Comparison of ENCODE assay signal across 1 cellular context in the genomic region with DNA sequence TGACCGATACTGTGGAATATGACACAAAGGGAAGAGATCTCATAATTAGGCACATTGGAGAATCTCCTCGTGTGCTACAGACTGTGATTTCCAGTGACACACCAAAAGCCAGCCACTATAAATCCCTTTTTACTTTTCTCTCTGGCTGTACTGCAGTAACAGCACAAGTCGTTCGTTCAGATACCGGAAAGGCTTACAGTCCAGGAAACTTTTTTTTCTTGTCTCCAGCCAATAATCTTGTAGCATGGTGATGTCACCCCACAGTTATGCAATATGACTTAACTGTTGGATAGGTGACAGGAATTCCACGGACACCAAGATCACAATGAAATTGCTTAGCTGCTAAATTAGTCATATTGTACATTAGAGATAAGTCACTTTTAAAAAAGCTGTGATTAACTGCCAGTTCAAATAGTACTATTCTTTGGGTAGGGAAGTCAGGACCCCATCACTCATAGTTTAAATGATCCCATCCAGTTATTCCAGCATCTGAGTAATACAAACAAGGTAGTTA.
TF ChIP-seq lines count a peak whose summit lies in the region.

No MANE protein-coding gene starts in this region.

TF ChIP-seq in HepG2, 621 proteins besides CTCF, POLR2A, EP300 and RAD21 (continued from another document and continues in another):
- TF ChIP-seq, protein P1, sequence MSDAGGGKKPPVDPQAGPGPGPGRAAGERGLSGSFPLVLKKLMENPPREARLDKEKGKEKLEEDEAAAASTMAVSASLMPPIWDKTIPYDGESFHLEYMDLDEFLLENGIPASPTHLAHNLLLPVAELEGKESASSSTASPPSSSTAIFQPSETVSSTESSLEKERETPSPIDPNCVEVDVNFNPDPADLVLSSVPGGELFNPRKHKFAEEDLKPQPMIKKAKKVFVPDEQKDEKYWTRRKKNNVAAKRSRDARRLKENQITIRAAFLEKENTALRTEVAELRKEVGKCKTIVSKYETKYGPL (CRISPR knock-in tag; IDR thresholded peaks at IDR 0.05), result peak; percentile 82; the same call in 1 of the 2 replicates
- TF ChIP-seq, protein P2, sequence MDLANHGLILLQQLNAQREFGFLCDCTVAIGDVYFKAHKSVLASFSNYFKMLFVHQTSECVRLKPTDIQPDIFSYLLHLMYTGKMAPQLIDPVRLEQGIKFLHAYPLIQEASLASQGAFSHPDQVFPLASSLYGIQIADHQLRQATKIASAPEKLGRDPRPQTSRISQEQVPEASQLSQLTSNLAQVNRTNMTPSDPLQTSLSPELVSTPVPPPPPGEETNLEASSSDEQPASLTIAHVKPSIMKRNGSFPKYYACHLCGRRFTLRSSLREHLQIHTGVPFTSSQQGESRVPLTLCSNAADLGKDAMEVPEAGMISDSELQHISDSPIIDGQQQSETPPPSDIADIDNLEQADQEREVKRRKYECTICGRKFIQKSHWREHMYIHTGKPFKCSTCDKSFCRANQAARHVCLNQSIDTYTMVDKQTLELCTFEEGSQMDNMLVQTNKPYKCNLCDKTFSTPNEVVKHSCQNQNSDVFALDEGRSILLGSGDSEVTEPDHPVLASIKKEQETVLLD (CRISPR knock-in tag; IDR thresholded peaks at IDR 0.05; ENCODE audit: low read depth), result no peak
- TF ChIP-seq JUN (CRISPR knock-in tag; IDR thresholded peaks at IDR 0.05) (peak; percentile 91), THAP11 (CRISPR knock-in tag; IDR thresholded peaks at IDR 0.05) (0 out of 2 replicates have a peak, but pooled peaks have one; percentile 43), ZNF678 (CRISPR knock-in tag; IDR thresholded peaks at IDR 0.05) (no peak), GABPB1 (CRISPR knock-in tag; IDR thresholded peaks at IDR 0.05) (peak; percentile 64), JUND (CRISPR knock-in tag; IDR thresholded peaks at IDR 0.05) (peak; percentile 91), ZNF335 (CRISPR knock-in tag; IDR thresholded peaks at IDR 0.05) (0 out of 2 replicates have a peak, but pooled peaks have one; percentile 37), CEBPB (IDR thresholded peaks at IDR 0.05; ENCODE audit: borderline replicate concordance, low read depth, low read length) (peak; percentile 81; the same call in 1 of the 2 replicates), CEBPG (CRISPR knock-in tag; IDR thresholded peaks at IDR 0.05) (peak; percentile 78), CREB1 (IDR thresholded peaks at IDR 0.05) (peak; percentile 53), CREB1 (CRISPR knock-in tag; IDR thresholded peaks at IDR 0.05) (peak; percentile 46; the same call in 1 of the 2 replicates), ETV5 (CRISPR knock-in tag; IDR thresholded peaks at IDR 0.05; ENCODE audit: borderline replicate concordance) (peak; percentile 52; the same call in 1 of the 2 replicates), MIXL1 (CRISPR knock-in tag; IDR thresholded peaks at IDR 0.05) (no peak), PHF8 (CRISPR knock-in tag; IDR thresholded peaks at IDR 0.05) (no peak), ZBTB7B (CRISPR knock-in tag; IDR thresholded peaks at IDR 0.05) (no peak), ZNF333 (CRISPR knock-in tag; IDR thresholded peaks at IDR 0.05; ENCODE audit: borderline replicate concordance) (no peak), ZNF652 (CRISPR knock-in tag; IDR thresholded peaks at IDR 0.05; ENCODE audit: borderline replicate concordance, low read depth) (peak; percentile 90), HOXA5 (CRISPR knock-in tag; IDR thresholded peaks at IDR 0.05) (peak; percentile 29; the same call in 1 of the 2 replicates), CREM (IDR thresholded peaks at IDR 0.05) (peak; percentile 48), CREM (CRISPR knock-in tag; IDR thresholded peaks at IDR 0.05) (no peak), ZNF768 (CRISPR knock-in tag; IDR thresholded peaks at IDR 0.05) (no peak), GABPA (IDR thresholded peaks at IDR 0.05; ENCODE audit: low read depth, low read length) (no peak), GABPA (CRISPR knock-in tag; IDR thresholded peaks at IDR 0.05; ENCODE audit: low read depth) (peak; percentile 81), POGZ (CRISPR knock-in tag; IDR thresholded peaks at IDR 0.05) (peak; percentile 61), BCL6 (CRISPR knock-in tag; IDR thresholded peaks at IDR 0.05) (peak; percentile 61), NFYB (CRISPR knock-in tag; IDR thresholded peaks at IDR 0.05) (peak; percentile 76), YEATS2 (CRISPR knock-in tag; IDR thresholded peaks at IDR 0.05; ENCODE audit: borderline replicate concordance) (peak; percentile 41; the same call in 1 of the 2 replicates), DNMT3B (CRISPR knock-in tag; conservative IDR thresholded peaks at IDR 0.05) (no peak), FOSL2 (CRISPR knock-in tag; IDR thresholded peaks at IDR 0.05) (peak; percentile 66), SOX6 (IDR thresholded peaks at IDR 0.05) (no peak), SOX6 (CRISPR knock-in tag; IDR thresholded peaks at IDR 0.05) (peak; percentile 49), ZZZ3 (CRISPR knock-in tag; IDR thresholded peaks at IDR 0.05; ENCODE audit: borderline replicate concordance) (no peak), ATF7 (IDR thresholded peaks at IDR 0.05) (peak; percentile 86), ATF7 (CRISPR knock-in tag; IDR thresholded peaks at IDR 0.05) (peak; percentile 87; the same call in 1 of the 2 replicates), ATM (IDR thresholded peaks at IDR 0.05; ENCODE audit: borderline replicate concordance) (no peak), SAP130 (CRISPR knock-in tag; IDR thresholded peaks at IDR 0.05; ENCODE audit: low read depth) (peak; percentile 26; the same call in 1 of the 2 replicates)
- TF ChIP-seq, protein P3, sequence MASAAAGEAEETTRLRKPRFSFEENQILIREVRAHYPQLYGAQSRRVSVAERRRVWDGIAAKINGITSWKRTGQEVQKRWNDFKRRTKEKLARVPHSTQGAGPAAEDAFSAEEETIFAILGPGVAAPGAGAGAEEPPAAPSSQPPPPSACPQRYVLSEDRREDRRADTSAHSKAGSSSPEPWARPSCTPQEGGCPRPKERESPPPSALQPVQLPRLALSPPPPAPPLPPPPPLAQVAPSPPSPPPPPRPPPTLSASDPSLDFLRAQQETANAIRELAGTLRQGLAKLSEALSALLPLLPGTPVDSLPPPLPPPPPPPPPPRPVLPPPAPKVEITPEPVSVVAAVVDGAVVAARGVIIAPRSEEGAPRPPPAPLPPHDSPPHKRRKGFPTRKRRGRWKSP (CRISPR knock-in tag; IDR thresholded peaks at IDR 0.05), result no peak
- TF ChIP-seq, protein P4, sequence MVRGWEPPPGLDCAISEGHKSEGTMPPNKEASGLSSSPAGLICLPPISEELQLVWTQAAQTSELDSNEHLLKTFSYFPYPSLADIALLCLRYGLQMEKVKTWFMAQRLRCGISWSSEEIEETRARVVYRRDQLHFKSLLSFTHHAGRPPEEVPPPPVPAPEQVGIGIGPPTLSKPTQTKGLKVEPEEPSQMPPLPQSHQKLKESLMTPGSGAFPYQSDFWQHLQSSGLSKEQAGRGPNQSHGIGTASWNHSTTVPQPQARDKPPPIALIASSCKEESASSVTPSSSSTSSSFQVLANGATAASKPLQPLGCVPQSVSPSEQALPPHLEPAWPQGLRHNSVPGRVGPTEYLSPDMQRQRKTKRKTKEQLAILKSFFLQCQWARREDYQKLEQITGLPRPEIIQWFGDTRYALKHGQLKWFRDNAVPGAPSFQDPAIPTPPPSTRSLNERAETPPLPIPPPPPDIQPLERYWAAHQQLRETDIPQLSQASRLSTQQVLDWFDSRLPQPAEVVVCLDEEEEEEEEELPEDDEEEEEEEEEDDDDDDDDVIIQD (CRISPR knock-in tag; IDR thresholded peaks at IDR 0.05; ENCODE audit: low read depth), result peak; percentile 51; the same call in 1 of the 2 replicates
- TF ChIP-seq, protein P5, sequence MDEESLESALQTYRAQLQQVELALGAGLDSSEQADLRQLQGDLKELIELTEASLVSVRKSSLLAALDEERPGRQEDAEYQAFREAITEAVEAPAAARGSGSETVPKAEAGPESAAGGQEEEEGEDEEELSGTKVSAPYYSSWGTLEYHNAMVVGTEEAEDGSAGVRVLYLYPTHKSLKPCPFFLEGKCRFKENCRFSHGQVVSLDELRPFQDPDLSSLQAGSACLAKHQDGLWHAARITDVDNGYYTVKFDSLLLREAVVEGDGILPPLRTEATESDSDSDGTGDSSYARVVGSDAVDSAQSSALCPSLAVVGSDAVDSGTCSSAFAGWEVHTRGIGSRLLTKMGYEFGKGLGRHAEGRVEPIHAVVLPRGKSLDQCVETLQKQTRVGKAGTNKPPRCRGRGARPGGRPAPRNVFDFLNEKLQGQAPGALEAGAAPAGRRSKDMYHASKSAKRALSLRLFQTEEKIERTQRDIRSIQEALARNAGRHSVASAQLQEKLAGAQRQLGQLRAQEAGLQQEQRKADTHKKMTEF (CRISPR knock-in tag; IDR thresholded peaks at IDR 0.05), result 0 out of 2 replicates have a peak, but pooled peaks have one; percentile 21
- TF ChIP-seq, protein P6, sequence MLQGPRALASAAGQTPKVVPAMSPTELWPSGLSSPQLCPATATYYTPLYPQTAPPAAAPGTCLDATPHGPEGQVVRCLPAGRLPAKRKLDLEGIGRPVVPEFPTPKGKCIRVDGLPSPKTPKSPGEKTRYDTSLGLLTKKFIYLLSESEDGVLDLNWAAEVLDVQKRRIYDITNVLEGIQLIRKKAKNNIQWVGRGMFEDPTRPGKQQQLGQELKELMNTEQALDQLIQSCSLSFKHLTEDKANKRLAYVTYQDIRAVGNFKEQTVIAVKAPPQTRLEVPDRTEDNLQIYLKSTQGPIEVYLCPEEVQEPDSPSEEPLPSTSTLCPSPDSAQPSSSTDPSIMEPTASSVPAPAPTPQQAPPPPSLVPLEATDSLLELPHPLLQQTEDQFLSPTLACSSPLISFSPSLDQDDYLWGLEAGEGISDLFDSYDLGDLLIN (CRISPR knock-in tag; IDR thresholded peaks at IDR 0.05; ENCODE audit: borderline replicate concordance), result no peak
- TF ChIP-seq, protein P7, sequence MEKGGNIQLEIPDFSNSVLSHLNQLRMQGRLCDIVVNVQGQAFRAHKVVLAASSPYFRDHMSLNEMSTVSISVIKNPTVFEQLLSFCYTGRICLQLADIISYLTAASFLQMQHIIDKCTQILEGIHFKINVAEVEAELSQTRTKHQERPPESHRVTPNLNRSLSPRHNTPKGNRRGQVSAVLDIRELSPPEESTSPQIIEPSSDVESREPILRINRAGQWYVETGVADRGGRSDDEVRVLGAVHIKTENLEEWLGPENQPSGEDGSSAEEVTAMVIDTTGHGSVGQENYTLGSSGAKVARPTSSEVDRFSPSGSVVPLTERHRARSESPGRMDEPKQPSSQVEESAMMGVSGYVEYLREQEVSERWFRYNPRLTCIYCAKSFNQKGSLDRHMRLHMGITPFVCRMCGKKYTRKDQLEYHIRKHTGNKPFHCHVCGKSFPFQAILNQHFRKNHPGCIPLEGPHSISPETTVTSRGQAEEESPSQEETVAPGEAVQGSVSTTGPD (CRISPR knock-in tag; IDR thresholded peaks at IDR 0.05), result no peak
- TF ChIP-seq, protein P8, sequence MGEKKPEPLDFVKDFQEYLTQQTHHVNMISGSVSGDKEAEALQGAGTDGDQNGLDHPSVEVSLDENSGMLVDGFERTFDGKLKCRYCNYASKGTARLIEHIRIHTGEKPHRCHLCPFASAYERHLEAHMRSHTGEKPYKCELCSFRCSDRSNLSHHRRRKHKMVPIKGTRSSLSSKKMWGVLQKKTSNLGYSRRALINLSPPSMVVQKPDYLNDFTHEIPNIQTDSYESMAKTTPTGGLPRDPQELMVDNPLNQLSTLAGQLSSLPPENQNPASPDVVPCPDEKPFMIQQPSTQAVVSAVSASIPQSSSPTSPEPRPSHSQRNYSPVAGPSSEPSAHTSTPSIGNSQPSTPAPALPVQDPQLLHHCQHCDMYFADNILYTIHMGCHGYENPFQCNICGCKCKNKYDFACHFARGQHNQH (CRISPR knock-in tag; IDR thresholded peaks at IDR 0.05), result 0 out of 2 replicates have a peak, but pooled peaks have one; percentile 19
- TF ChIP-seq, protein P9, sequence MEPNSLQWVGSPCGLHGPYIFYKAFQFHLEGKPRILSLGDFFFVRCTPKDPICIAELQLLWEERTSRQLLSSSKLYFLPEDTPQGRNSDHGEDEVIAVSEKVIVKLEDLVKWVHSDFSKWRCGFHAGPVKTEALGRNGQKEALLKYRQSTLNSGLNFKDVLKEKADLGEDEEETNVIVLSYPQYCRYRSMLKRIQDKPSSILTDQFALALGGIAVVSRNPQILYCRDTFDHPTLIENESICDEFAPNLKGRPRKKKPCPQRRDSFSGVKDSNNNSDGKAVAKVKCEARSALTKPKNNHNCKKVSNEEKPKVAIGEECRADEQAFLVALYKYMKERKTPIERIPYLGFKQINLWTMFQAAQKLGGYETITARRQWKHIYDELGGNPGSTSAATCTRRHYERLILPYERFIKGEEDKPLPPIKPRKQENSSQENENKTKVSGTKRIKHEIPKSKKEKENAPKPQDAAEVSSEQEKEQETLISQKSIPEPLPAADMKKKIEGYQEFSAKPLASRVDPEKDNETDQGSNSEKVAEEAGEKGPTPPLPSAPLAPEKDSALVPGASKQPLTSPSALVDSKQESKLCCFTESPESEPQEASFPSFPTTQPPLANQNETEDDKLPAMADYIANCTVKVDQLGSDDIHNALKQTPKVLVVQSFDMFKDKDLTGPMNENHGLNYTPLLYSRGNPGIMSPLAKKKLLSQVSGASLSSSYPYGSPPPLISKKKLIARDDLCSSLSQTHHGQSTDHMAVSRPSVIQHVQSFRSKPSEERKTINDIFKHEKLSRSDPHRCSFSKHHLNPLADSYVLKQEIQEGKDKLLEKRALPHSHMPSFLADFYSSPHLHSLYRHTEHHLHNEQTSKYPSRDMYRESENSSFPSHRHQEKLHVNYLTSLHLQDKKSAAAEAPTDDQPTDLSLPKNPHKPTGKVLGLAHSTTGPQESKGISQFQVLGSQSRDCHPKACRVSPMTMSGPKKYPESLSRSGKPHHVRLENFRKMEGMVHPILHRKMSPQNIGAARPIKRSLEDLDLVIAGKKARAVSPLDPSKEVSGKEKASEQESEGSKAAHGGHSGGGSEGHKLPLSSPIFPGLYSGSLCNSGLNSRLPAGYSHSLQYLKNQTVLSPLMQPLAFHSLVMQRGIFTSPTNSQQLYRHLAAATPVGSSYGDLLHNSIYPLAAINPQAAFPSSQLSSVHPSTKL (CRISPR knock-in tag; IDR thresholded peaks at IDR 0.05), result peak; percentile 76
- TF ChIP-seq, protein P10, sequence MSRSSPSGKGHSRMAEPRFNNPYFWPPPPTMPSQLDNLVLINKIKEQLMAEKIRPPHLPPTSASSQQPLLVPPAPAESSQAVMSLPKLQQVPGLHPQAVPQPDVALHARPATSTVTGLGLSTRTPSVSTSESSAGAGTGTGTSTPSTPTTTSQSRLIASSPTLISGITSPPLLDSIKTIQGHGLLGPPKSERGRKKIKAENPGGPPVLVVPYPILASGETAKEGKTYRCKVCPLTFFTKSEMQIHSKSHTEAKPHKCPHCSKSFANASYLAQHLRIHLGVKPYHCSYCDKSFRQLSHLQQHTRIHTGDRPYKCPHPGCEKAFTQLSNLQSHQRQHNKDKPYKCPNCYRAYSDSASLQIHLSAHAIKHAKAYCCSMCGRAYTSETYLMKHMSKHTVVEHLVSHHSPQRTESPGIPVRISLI (CRISPR knock-in tag; IDR thresholded peaks at IDR 0.05; ENCODE audit: borderline replicate concordance), result peak; percentile 94
- TF ChIP-seq, protein P11, sequence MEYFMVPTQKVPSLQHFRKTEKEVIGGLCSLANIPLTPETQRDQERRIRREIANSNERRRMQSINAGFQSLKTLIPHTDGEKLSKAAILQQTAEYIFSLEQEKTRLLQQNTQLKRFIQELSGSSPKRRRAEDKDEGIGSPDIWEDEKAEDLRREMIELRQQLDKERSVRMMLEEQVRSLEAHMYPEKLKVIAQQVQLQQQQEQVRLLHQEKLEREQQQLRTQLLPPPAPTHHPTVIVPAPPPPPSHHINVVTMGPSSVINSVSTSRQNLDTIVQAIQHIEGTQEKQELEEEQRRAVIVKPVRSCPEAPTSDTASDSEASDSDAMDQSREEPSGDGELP (IDR thresholded peaks at IDR 0.05; ENCODE audit: borderline replicate concordance, low read depth), result no peak
